ENCODE assay signal across 17 cellular contexts in the genomic region with DNA sequence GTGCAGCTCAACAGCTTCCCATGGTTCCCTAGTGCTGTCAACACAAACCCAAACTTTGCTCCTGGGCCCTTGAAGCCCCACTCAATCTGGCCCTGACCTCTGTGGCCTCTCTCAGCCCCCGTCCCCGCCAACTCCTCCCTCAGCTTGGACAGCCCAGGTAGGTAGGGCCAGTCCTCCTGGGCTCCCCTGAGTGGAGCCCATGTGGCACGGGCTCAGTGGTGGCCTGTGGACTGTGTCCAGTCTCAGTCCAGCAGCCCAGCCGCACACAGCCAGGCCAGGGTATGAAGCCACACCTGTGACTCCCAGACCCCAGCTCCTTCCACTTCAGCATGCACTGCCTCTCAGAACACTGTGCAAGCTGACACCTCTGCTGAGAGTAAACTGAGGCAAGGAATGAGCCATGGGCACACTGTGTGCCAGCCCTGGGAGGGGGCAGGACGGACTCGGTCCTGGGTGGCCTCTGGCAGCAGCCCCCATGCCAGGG. TPM values are rescaled to one million over a fixed set of nuclear protein-coding genes. Genes with fewer than 3 reads are reported as not detected.
A peak's percentile ranks its signal among the peaks of the same experiment; 100 is the strongest.
DNase-seq lines count a peak whose midpoint lies in the region; ATAC-seq and TF ChIP-seq lines count a peak whose summit lies in the region.
"Had no signal": no experiment of that assay in that cellular context is flagged by ENCODE, and none has a peak within 500 bp of the region (broad histone marks: within the 10 kb centered on the region; RNA-seq: fewer than 3 reads in every experiment).

No MANE protein-coding gene starts in this region.

- no peak overlapping the region for H3K4me2 ChIP-seq in mammary epithelial cell (ENCODE audit: insufficient read depth, low read depth, low read length)
- H3K4me2 ChIP-seq in neuronal stem cell (ENCODE audit: insufficient read depth, low read length, poor library complexity, severe bottlenecking) = no peak overlapping the region

- no peak overlapping the region for H4K91ac ChIP-seq in neuronal stem cell (ENCODE audit: low read depth, low read length, poor library complexity)

- H3K9me3 ChIP-seq in breast epithelium (no peaks in the 10 kb centered on the region), mammary epithelial cell (replicated peaks; ENCODE audit: insufficient read depth, low read length) (no peaks in the 10 kb centered on the region), neuronal stem cell (replicated peaks in 1 of 2; ENCODE audit: control insufficient read depth in 2 of 2, insufficient read depth in 1 of 2, low read depth in 1 of 2, low read length in 2 of 2) (no peaks in the 10 kb centered on the region), upper lobe of left lung (no peaks in the 10 kb centered on the region)

- CTCF ChIA-PET in mammary epithelial cell (lab: Charles Lee; ENCODE audit: low non-redundant PET) = no interaction called here
- CTCF ChIA-PET in activated CD8-positive, alpha-beta memory T cell treated with anti-CD3 and anti-CD28 coated beads, Interleukin-2, amount 10 ng/mL, durations not matched to agents 7 days and 5 days (lab: Charles Lee) = interaction anchor here (2.3 to 2.6 kb wide), 2 partner anchors 11 to 18 kb away, joined by 7 to 10 read pairs; partner anchors contain the start of gene PLXND1

- H3K4me1 ChIP-seq in breast epithelium (peaks cover 4 to 31% of the 10 kb centered on the region in 2 donors), mammary epithelial cell (ENCODE audit: insufficient read depth, low read length) (no peaks in the 10 kb centered on the region), neuronal stem cell (ENCODE audit: control insufficient read depth in 2 of 2, insufficient read depth in 1 of 2, low read depth in 1 of 2, low read length in 2 of 2) (peaks cover 52 to 87% of the 10 kb centered on the region in 2 donors), upper lobe of left lung (peaks cover 97 to 100% (median 98%) of the 10 kb centered on the region in 4 donors)

- peak overlapping the region; percentile 81 for H3K4me3 Mint-ChIP-seq in endothelial cell (ENCODE audit: unreplicated experiment)
- no peak overlapping the region for H3K4me3 Mint-ChIP-seq in activated CD8-positive, alpha-beta memory T cell treated with anti-CD3 and anti-CD28 coated beads, Interleukin-2, amount 10 ng/mL, durations not matched to agents 7 days and 5 days

- H2BK15ac ChIP-seq in neuronal stem cell (ENCODE audit: low read length) = peak overlapping the region; percentile 69

- no peaks in the 10 kb centered on the region for H4K20me1 ChIP-seq in mammary epithelial cell (ENCODE audit: insufficient read depth, low read length)

- no peak overlapping the region for H4K8ac ChIP-seq in neuronal stem cell (ENCODE audit: low read depth, low read length)

- TF ChIP-seq POLR2A in breast epithelium (IDR thresholded peaks at IDR 0.05) (no peak), upper lobe of left lung (IDR thresholded peaks at IDR 0.05) (no peak)

- no peak overlapping the region for H2BK5ac ChIP-seq in neuronal stem cell (ENCODE audit: low read length)

- no peak overlapping the region for H2BK120ac ChIP-seq in neuronal stem cell (ENCODE audit: low read depth, low read length)

- peak overlapping the region; percentile 83 for H3K18ac ChIP-seq in neuronal stem cell (ENCODE audit: low read length)

- H3K79me2 ChIP-seq in mammary epithelial cell (ENCODE audit: insufficient read depth, low read length) = no peaks in the 10 kb centered on the region

- DNase-seq in breast epithelium (ENCODE audit: low spot score in 2 of 2) (no peak), mammary epithelial cell (no peak), endothelial cell (ENCODE audit: low spot score) (no peak), neuronal stem cell (ENCODE audit: low spot score) (no peak), upper lobe of left lung (peak in 1 of 2 donors; percentile 53), posterior vena cava (ENCODE audit: low spot score) (no peak), sciatic nerve (ENCODE audit: low spot score) (no peak)
- DNase-seq in activated CD8-positive, alpha-beta memory T cell treated with anti-CD3 and anti-CD28 coated beads, Interleukin-2, amount 10 ng/mL, durations not matched to agents 7 days and 5 days = no peak
- DNase-seq: activated CD8-positive, alpha-beta memory T cell treated with anti-CD3 and anti-CD28 coated beads for 24 hours; activated naive CD4-positive, alpha-beta T cell; foreskin melanocyte; KG1; NCI-H1694 treated with DMSO at 0.1 percent for 48 hours; SIG-M5; stimulated activated naive CD8-positive, alpha-beta T cell treated with anti-CD3 and anti-CD28 coated beads, Interleukin-15, Interleukin-2, amounts not matched to agents 100 U/mL and 50 U/mL, for 24 hours had no signal

- peaks cover 85% of the 10 kb centered on the region for H3K4me1 Mint-ChIP-seq in endothelial cell (ENCODE audit: unreplicated experiment)
- peaks cover 32% of the 10 kb centered on the region for H3K4me1 Mint-ChIP-seq in activated CD8-positive, alpha-beta memory T cell treated with anti-CD3 and anti-CD28 coated beads, Interleukin-2, amount 10 ng/mL, durations not matched to agents 7 days and 5 days

- WGBS in mammary epithelial cell (ENCODE audit: low coverage, missing lambda C conversion rate) = 75% methylated on average over 6 of the region's 6 CpGs
- WGBS in neuronal stem cell (ENCODE audit: extremely low coverage in 2 of 2, insufficient read length in 2 of 2, insufficient replicate concordance in 1 of 2), 2 donors = no CpG with 5 or more reads among the region's 6 CpGs
- 73 to 81% methylated on average over 4 to 6 of the region's 6 CpGs for WGBS in upper lobe of left lung, 2 donors

- dilution Hi-C loops in mammary epithelial cell (cut with HindIII; ENCODE audit: low sequenced_read_pairs) = loop anchor here (5.0 kb wide), 3 partner anchors 32 to 103 kb away; partner anchors contain the start of gene H1-8

- in situ Hi-C loops in mammary epithelial cell (cut with MboI; ENCODE audit: low sequenced_read_pairs in 2 of 2) = no loop called here

- no peak for TF ChIP-seq CTCF in breast epithelium (IDR thresholded peaks at IDR 0.05)
- no peak for TF ChIP-seq CTCF in mammary epithelial cell (conservative IDR thresholded peaks at IDR 0.05 in 1 of 2, IDR thresholded peaks at IDR 0.05 in 1 of 2; ENCODE audit: extremely low read depth in 1 of 2, insufficient read depth in 1 of 2, low read depth in 1 of 2, low read length in 2 of 2)
- no peak for TF ChIP-seq CTCF in endothelial cell (IDR thresholded peaks at IDR 0.05; ENCODE audit: unreplicated experiment)
- TF ChIP-seq CTCF in upper lobe of left lung (IDR thresholded peaks at IDR 0.05) = no peak

- H3K27ac ChIP-seq in breast epithelium = peak overlapping the region; percentile 83 to 95
- no peak overlapping the region for H3K27ac ChIP-seq in mammary epithelial cell (ENCODE audit: insufficient read depth, low read depth, low read length)
- H3K27ac ChIP-seq in neuronal stem cell (replicated peaks; ENCODE audit: low read length) = no peak overlapping the region
- H3K27ac ChIP-seq in upper lobe of left lung = peak overlapping the region; percentile 92 to 95 (median 94)

- H3K36me3 ChIP-seq in breast epithelium (no peaks in the 10 kb centered on the region), mammary epithelial cell (ENCODE audit: insufficient read depth, low read length) (no peaks in the 10 kb centered on the region), neuronal stem cell (replicated peaks in 1 of 2; ENCODE audit: control insufficient read depth in 2 of 2, insufficient read depth in 2 of 2, low read length in 2 of 2) (no peaks in the 10 kb centered on the region), upper lobe of left lung (no peaks in the 10 kb centered on the region)

- no peak overlapping the region for H3K4ac ChIP-seq in neuronal stem cell (ENCODE audit: low read length)

- H3K79me1 ChIP-seq in neuronal stem cell (ENCODE audit: low read depth, low read length) = no peaks in the 10 kb centered on the region

- no TSS peak for BruUV-seq in mammary epithelial cell (replicated peaks; lab: Mats Ljungman, UMichigan)

- H3K9me3 Mint-ChIP-seq in endothelial cell (ENCODE audit: unreplicated experiment) = no peaks in the 10 kb centered on the region
- H3K9me3 Mint-ChIP-seq in activated CD8-positive, alpha-beta memory T cell treated with anti-CD3 and anti-CD28 coated beads, Interleukin-2, amount 10 ng/mL, durations not matched to agents 7 days and 5 days (ENCODE audit: low read depth) = no peaks in the 10 kb centered on the region

- peaks cover 8% of the 10 kb centered on the region for H3K27me3 Mint-ChIP-seq in endothelial cell (ENCODE audit: unreplicated experiment)
- peaks cover 77% of the 10 kb centered on the region for H3K27me3 Mint-ChIP-seq in activated CD8-positive, alpha-beta memory T cell treated with anti-CD3 and anti-CD28 coated beads, Interleukin-2, amount 10 ng/mL, durations not matched to agents 7 days and 5 days

- H3K27me3 ChIP-seq in breast epithelium = no peaks in the 10 kb centered on the region
- H3K27me3 ChIP-seq in mammary epithelial cell (ENCODE audit: insufficient read depth, low read length) = no peaks in the 10 kb centered on the region
- H3K27me3 ChIP-seq in neuronal stem cell (ENCODE audit: control insufficient read depth in 3 of 3, insufficient read depth in 3 of 3, low read depth in 1 of 3, low read length in 3 of 3) = no peaks in the 10 kb centered on the region
- no peaks in the 10 kb centered on the region for H3K27me3 ChIP-seq in upper lobe of left lung

- no peak for TF ChIP-seq EP300 in upper lobe of left lung (IDR thresholded peaks at IDR 0.05)

- H3K4me3 ChIP-seq in breast epithelium (no peak overlapping the region), mammary epithelial cell (replicated peaks in 1 of 3; ENCODE audit: insufficient read depth in 1 of 3, low read depth in 2 of 3, low read length in 3 of 3) (no peak overlapping the region), neuronal stem cell (ENCODE audit: low read length in 2 of 2) (no peak overlapping the region), upper lobe of left lung (no peak overlapping the region)

- peak overlapping the region; percentile 44 for H2AK5ac ChIP-seq in neuronal stem cell (ENCODE audit: low read depth, low read length)

- peak overlapping the region; percentile 91 for H2BK12ac ChIP-seq in neuronal stem cell (ENCODE audit: low read length)

- peak overlapping the region; percentile 70 for H3K27ac Mint-ChIP-seq in endothelial cell (ENCODE audit: unreplicated experiment)
- H3K27ac Mint-ChIP-seq in activated CD8-positive, alpha-beta memory T cell treated with anti-CD3 and anti-CD28 coated beads, Interleukin-2, amount 10 ng/mL, durations not matched to agents 7 days and 5 days = no peak overlapping the region

- peak overlapping the region; percentile 43 for H3K14ac ChIP-seq in neuronal stem cell (ENCODE audit: low read length)

- H3K9ac ChIP-seq in mammary epithelial cell (ENCODE audit: insufficient read depth, low read length) = no peak overlapping the region
- H3K9ac ChIP-seq in neuronal stem cell (ENCODE audit: low read depth, low read length, poor library complexity) = peak overlapping the region; percentile 34

- peak overlapping the region; percentile 46 for H3K23ac ChIP-seq in neuronal stem cell (ENCODE audit: low read depth, low read length, poor library complexity)

- peaks cover 32% of the 10 kb centered on the region for H3K36me3 Mint-ChIP-seq in endothelial cell (ENCODE audit: low read depth, unreplicated experiment)
- no peaks in the 10 kb centered on the region for H3K36me3 Mint-ChIP-seq in activated CD8-positive, alpha-beta memory T cell treated with anti-CD3 and anti-CD28 coated beads, Interleukin-2, amount 10 ng/mL, durations not matched to agents 7 days and 5 days

- H2AFZ ChIP-seq in mammary epithelial cell (ENCODE audit: low read depth, low read length) = no peak overlapping the region
- no peak overlapping the region for H2AFZ ChIP-seq in neuronal stem cell (ENCODE audit: low read length)

- ATAC-seq in upper lobe of left lung (ENCODE audit: low FRiP score in 2 of 2) = no peak
- ATAC-seq in activated CD8-positive, alpha-beta memory T cell treated with anti-CD3 and anti-CD28 coated beads, Interleukin-2, amount 10 ng/mL, durations not matched to agents 7 days and 5 days = no peak
- no peak for ATAC-seq in sciatic nerve
- ATAC-seq: stimulated activated naive CD8-positive, alpha-beta T cell treated with anti-CD3 and anti-CD28 coated beads, Interleukin-15, Interleukin-2, amounts not matched to agents 100 U/mL and 50 U/mL, for 24 hours had no signal

- intact Hi-C loops in breast epithelium (cut with DNase I; ENCODE audit: low total_unique reads) (loop anchor here (10.0 kb wide), 1 partner anchor 100 kb away; no protein-coding TSS in a partner anchor), mammary epithelial cell (cut with micrococcal nuclease) (no loop called here), posterior vena cava (cut with DNase I) (loop anchor here in 1 of 2 donors (5.0 kb wide), 1 partner anchor 33 kb away; no protein-coding TSS in a partner anchor), sciatic nerve (cut with DNase I) (no loop called here)

RNA-seq across cellular contexts. Expression of gene PLXND1, which starts 11.5 kb away (rescaled TPM):
- total RNA-seq in breast epithelium (100 to 1,000 TPM in 2 of 3 donors, 10 to 100 TPM in 1; 53.6 to 187 (median 118) TPM), mammary epithelial cell (1 to 10 TPM; 2.3 to 2.7 TPM), endothelial cell (ENCODE audit: unreplicated experiment) (1,753 TPM), upper lobe of left lung (100 to 1,000 TPM in 5 of 6 donors, 10 to 100 TPM in 1; 95.3 to 607 (median 227) TPM), posterior vena cava (100 to 1,000 TPM; 155 to 241 TPM), sciatic nerve (319 TPM)
- 0.63 TPM for polyA plus RNA-seq in mammary epithelial cell
- polyA minus RNA-seq in mammary epithelial cell = 0.83 TPM
- polyA plus RNA-seq in neuronal stem cell (2013, experiment 1 of 2) = 43.7 TPM
- polyA plus RNA-seq in neuronal stem cell (2013, experiment 2 of 2) = 41.8 TPM
- total RNA-seq in activated CD8-positive, alpha-beta memory T cell treated with anti-CD3 and anti-CD28 coated beads, Interleukin-2, amount 10 ng/mL, durations not matched to agents 7 days and 5 days = 1 to 10 TPM; 1.1 to 3.0 TPM

RNA-seq across cellular contexts. Expression of gene H1-8, which starts 52.0 kb away (rescaled TPM):
- not detected for total RNA-seq in breast epithelium
- not detected for total RNA-seq in mammary epithelial cell
- polyA plus RNA-seq in mammary epithelial cell = not detected
- not detected for polyA minus RNA-seq in mammary epithelial cell
- 2.7 TPM for total RNA-seq in endothelial cell (ENCODE audit: unreplicated experiment)
- polyA plus RNA-seq in neuronal stem cell (2013, experiment 1 of 2) = not detected
- polyA plus RNA-seq in neuronal stem cell (2013, experiment 2 of 2) = not detected
- not detected for total RNA-seq in upper lobe of left lung
- total RNA-seq in activated CD8-positive, alpha-beta memory T cell treated with anti-CD3 and anti-CD28 coated beads, Interleukin-2, amount 10 ng/mL, durations not matched to agents 7 days and 5 days = not detected
- total RNA-seq in posterior vena cava = not detected
- not detected for total RNA-seq in sciatic nerve
- total RNA-seq: kidney epithelial cell, omental fat pad had no signal

Comparison
In these comparisons a context has a peak if more than half of its experiments do, and no peak if none do; other contexts are left out.
1. H3K27ac ChIP-seq: peak in breast epithelium (2 of 2) and upper lobe of left lung (4 of 4); none in mammary epithelial cell (single experiment) and neuronal stem cell (single experiment).
2. RNA of gene PLXND1, which starts 11.5 kb away (total RNA-seq): 1,753 TPM in endothelial cell (single experiment), 319 TPM in sciatic nerve (single experiment), 95.3 to 607 TPM in upper lobe of left lung, 155 to 241 TPM in posterior vena cava and 53.6 to 187 TPM in breast epithelium; 1.1 to 3.0 TPM in activated CD8-positive, alpha-beta memory T cell treated with anti-CD3 and anti-CD28 coated beads, Interleukin-2, amount 10 ng/mL, durations not matched to agents 7 days and 5 days and 2.3 to 2.7 TPM in mammary epithelial cell; every median in the first group is over 10 times any median in the second.